Comparison of ENCODE assay signal across 1 cellular context in the genomic region with DNA sequence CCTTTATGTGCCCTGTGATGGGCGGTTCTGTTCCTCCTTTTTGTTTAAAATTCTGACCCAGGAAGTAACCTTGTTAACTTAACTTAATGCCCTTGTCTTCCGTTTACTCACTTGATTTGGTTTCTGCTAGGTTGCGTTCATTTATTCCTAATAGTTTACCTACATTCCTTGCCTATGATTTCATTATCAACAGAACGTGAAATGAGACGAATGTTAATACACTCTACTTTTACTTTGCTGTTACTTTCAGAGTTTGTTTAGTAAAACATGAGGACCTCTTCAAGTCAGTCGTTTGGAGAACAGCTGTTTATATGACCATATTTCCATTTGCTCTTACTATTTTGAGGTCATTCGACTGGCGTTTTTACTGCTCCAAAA.
TF ChIP-seq lines count a peak whose summit lies in the region.

No MANE protein-coding gene starts in this region.

TF ChIP-seq in K562, 482 proteins besides CTCF, POLR2A, EP300 and RAD21 (continued from another document):
- TF ChIP-seq, protein P1, sequence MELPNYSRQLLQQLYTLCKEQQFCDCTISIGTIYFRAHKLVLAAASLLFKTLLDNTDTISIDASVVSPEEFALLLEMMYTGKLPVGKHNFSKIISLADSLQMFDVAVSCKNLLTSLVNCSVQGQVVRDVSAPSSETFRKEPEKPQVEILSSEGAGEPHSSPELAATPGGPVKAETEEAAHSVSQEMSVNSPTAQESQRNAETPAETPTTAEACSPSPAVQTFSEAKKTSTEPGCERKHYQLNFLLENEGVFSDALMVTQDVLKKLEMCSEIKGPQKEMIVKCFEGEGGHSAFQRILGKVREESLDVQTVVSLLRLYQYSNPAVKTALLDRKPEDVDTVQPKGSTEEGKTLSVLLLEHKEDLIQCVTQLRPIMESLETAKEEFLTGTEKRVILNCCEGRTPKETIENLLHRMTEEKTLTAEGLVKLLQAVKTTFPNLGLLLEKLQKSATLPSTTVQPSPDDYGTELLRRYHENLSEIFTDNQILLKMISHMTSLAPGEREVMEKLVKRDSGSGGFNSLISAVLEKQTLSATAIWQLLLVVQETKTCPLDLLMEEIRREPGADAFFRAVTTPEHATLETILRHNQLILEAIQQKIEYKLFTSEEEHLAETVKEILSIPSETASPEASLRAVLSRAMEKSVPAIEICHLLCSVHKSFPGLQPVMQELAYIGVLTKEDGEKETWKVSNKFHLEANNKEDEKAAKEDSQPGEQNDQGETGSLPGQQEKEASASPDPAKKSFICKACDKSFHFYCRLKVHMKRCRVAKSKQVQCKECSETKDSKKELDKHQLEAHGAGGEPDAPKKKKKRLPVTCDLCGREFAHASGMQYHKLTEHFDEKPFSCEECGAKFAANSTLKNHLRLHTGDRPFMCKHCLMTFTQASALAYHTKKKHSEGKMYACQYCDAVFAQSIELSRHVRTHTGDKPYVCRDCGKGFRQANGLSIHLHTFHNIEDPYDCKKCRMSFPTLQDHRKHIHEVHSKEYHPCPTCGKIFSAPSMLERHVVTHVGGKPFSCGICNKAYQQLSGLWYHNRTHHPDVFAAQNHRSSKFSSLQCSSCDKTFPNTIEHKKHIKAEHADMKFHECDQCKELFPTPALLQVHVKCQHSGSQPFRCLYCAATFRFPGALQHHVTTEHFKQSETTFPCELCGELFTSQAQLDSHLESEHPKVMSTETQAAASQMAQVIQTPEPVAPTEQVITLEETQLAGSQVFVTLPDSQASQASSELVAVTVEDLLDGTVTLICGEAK (IDR thresholded peaks at IDR 0.05) = 0 out of 2 replicates have a peak, but pooled peaks have one; percentile 20
- TF ChIP-seq, protein P1 (CRISPR knock-in tag; IDR thresholded peaks at IDR 0.05) = no peak
- no peak for TF ChIP-seq ZNF324 (CRISPR knock-in tag; IDR thresholded peaks at IDR 0.05)
- TF ChIP-seq, protein P2, sequence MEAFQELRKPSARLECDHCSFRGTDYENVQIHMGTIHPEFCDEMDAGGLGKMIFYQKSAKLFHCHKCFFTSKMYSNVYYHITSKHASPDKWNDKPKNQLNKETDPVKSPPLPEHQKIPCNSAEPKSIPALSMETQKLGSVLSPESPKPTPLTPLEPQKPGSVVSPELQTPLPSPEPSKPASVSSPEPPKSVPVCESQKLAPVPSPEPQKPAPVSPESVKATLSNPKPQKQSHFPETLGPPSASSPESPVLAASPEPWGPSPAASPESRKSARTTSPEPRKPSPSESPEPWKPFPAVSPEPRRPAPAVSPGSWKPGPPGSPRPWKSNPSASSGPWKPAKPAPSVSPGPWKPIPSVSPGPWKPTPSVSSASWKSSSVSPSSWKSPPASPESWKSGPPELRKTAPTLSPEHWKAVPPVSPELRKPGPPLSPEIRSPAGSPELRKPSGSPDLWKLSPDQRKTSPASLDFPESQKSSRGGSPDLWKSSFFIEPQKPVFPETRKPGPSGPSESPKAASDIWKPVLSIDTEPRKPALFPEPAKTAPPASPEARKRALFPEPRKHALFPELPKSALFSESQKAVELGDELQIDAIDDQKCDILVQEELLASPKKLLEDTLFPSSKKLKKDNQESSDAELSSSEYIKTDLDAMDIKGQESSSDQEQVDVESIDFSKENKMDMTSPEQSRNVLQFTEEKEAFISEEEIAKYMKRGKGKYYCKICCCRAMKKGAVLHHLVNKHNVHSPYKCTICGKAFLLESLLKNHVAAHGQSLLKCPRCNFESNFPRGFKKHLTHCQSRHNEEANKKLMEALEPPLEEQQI (IDR thresholded peaks at IDR 0.05) = 0 out of 2 replicates have a peak, but pooled peaks have one; percentile 7
- no peak for TF ChIP-seq ZNF586 (CRISPR knock-in tag; conservative IDR thresholded peaks at IDR 0.05)
- TF ChIP-seq, protein P3, sequence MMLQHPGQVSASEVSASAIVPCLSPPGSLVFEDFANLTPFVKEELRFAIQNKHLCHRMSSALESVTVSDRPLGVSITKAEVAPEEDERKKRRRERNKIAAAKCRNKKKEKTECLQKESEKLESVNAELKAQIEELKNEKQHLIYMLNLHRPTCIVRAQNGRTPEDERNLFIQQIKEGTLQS (IDR thresholded peaks at IDR 0.05) = 0 out of 2 replicates have a peak, but pooled peaks have one; percentile 18
- TF ChIP-seq, protein P3 (CRISPR knock-in tag; conservative IDR thresholded peaks at IDR 0.05) = no peak
- 0 out of 2 replicates have a peak, but pooled peaks have one; percentile 30 for TF ChIP-seq DPF2 (IDR thresholded peaks at IDR 0.05)
- peak; percentile 1; the same call in 1 of the 2 replicates for TF ChIP-seq SP1 (CRISPR knock-in tag; IDR thresholded peaks at IDR 0.05)
- TF ChIP-seq GTF2E2 (tag; IDR thresholded peaks at IDR 0.05) = 0 out of 2 replicates have a peak, but pooled peaks have one; percentile 42
- TF ChIP-seq DACH1 (IDR thresholded peaks at IDR 0.05; ENCODE audit: partially characterized antibody) = peak; percentile 67
